21 cellular contexts compared by ENCODE assay signal in the genomic region with DNA sequence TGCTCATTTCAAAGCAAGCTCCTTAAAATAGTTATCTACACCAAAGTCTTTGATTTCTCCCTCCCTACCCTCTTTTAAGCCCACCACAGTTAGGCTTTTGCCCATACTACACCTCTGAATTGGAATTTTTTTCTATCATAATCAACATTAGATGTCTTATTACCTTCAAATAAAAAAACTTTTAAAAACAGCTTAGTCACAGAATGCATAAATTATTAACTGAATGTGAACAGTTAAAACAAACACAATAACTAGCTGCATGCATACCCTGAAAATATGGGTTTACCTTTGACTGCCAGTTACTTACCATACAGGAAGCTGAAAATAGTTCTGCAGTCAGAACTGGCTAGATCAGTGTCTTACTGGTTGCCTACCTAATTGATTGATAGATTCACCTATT.
DNase-seq lines count a peak whose midpoint lies in the region; ATAC-seq, FAIRE-seq and TF ChIP-seq lines count a peak whose summit lies in the region.
"Had no signal": no experiment of that assay in that cellular context is flagged by ENCODE, and none has a peak within 500 bp of the region (broad histone marks: within the 10 kb centered on the region; RNA-seq: fewer than 3 reads in every experiment).

No MANE protein-coding gene starts in this region.

- POLR2A ChIA-PET in A549 (lab: Yijun Ruan, JAX) = no interaction called here

- no peak for TF ChIP-seq CTCF in A549 (IDR thresholded peaks at IDR 0.05)

- DNase-seq in A549 (ENCODE audit: low read depth in 1 of 2, low spot score in 1 of 2) = peak; percentile 28 to 83
- peak; percentile 55 for DNase-seq in HT-29 (ENCODE audit: low spot score)
- DNase-seq in kidney tubule cell (ENCODE audit: low spot score) = peak; percentile 49
- no peak for DNase-seq in RCC 7860 (ENCODE audit: low spot score)
- no peak for DNase-seq in NCI-H1048 (lab: John Stamatoyannopoulos, UW)
- DNase-seq: ACHN; AML-193; BE2C; CD4-positive, alpha-beta T cell; CD8-positive, alpha-beta memory T cell; DMS153; DND-41 had no signal

- no peak overlapping the region for H3K4me3 ChIP-seq in A549
- H3K4me3 ChIP-seq: BLaER1 treated with 17β-estradiol and CSF1 and Interleukin-3, amounts not matched to agents 10 nM and 100 nM; GM23338; HAP-1 had no signal

- H3K27ac ChIP-seq in A549 = peak overlapping the region; percentile 81
- H3K27ac ChIP-seq: 22Rv1; BLaER1 treated with 17β-estradiol and CSF1 and Interleukin-3, amounts not matched to agents 10 nM and 100 nM had no signal

- peak in 1 of 2 experiments; percentile 27; a peak in 2 of 5 replicates for TF ChIP-seq RAD21 in A549 (conservative IDR thresholded peaks at IDR 0.05 in 1 of 2, IDR thresholded peaks at IDR 0.05 in 1 of 2)

- no peak for TF ChIP-seq POLR2A in A549 (IDR thresholded peaks at IDR 0.05; ENCODE audit: low read length)

- peaks cover 32% of the 10 kb centered on the region for H3K4me1 ChIP-seq in A549
- H3K4me1 ChIP-seq: BE2C; BLaER1 treated with 17β-estradiol and CSF1 and Interleukin-3, amounts not matched to agents 10 nM and 100 nM; HAP-1 had no signal

- FAIRE-seq in A549 (lab: Jason Lieb, UNC) (peak; percentile 93), RCC 7860 (lab: Jason Lieb, UNC) (no peak)
- FAIRE-seq: A204.1, G401.6, GM12892, GM19239 had no signal

- peaks cover 10% of the 10 kb centered on the region; the same call in 1 of the 3 replicates for H3K9me3 ChIP-seq in A549
- H3K9me3 ChIP-seq: BE2C; BLaER1 treated with 17β-estradiol and CSF1 and Interleukin-3, amounts not matched to agents 10 nM and 100 nM; HAP-1 had no signal

- CTCF ChIA-PET in A549 (lab: Yijun Ruan, JAX) = no interaction called here

- H3K4me2 ChIP-seq in A549 = peak overlapping the region; percentile 64
- H3K4me2 ChIP-seq: BLaER1 treated with 17β-estradiol and CSF1 and Interleukin-3, amounts not matched to agents 10 nM and 100 nM; GM23338 had no signal

- TF ChIP-seq EP300 in A549 (IDR thresholded peaks at IDR 0.05) = no peak

- peak; percentile 54 to 88; a peak in 5 of 6 replicates for ATAC-seq in A549
- no peak for ATAC-seq in HG03432 (IDR thresholded peaks at IDR 0.05; ENCODE audit: unreplicated experiment)
- ATAC-seq: GM23338 had no signal

TF ChIP-seq in A549, 52 proteins besides CTCF, POLR2A, EP300 and RAD21:
- TF ChIP-seq MYC (IDR thresholded peaks at IDR 0.05; ENCODE audit: borderline replicate concordance, low read length) (no peak), GATA3 (IDR thresholded peaks at IDR 0.05; ENCODE audit: borderline replicate concordance) (peak; percentile 57; the same call in 1 of the 2 replicates), SMC3 (IDR thresholded peaks at IDR 0.05) (peak; percentile 27; the same call in 1 of the 3 replicates), JUN (IDR thresholded peaks at IDR 0.05) (0 out of 5 replicates have a peak, but pooled peaks of 1 of the 2 experiments have one; percentile 17), JUNB (IDR thresholded peaks at IDR 0.05) (no peak), FOSL2 (IDR thresholded peaks at IDR 0.05) (no peak), FOSL2 (CRISPR knock-in tag; IDR thresholded peaks at IDR 0.05) (peak; percentile 51; the same call in 1 of the 2 replicates), MAFK (IDR thresholded peaks at IDR 0.05; ENCODE audit: partially characterized antibody) (peak; percentile 68), SREBF2 (IDR thresholded peaks at IDR 0.05) (no peak)
- TF ChIP-seq, protein P1, sequence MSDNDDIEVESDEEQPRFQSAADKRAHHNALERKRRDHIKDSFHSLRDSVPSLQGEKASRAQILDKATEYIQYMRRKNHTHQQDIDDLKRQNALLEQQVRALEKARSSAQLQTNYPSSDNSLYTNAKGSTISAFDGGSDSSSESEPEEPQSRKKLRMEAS (IDR thresholded peaks at IDR 0.05) = 0 out of 2 replicates have a peak, but pooled peaks have one; percentile 16

Comparison
In these comparisons a context has a peak if more than half of its experiments do, and no peak if none do; other contexts are left out.
1. DNase-seq: peak in A549 (2 of 2), HT-29 (single experiment) and kidney tubule cell (single experiment); none in RCC 7860 (single experiment) and NCI-H1048 (single experiment).